21 cellular contexts compared by ENCODE assay signal in genomic region chr21:32073190-32073589, GRCh38.
DNase-seq lines count a peak whose midpoint lies in the region; ATAC-seq, FAIRE-seq and TF ChIP-seq lines count a peak whose summit lies in the region.
"Had no signal": no experiment of that assay in that cellular context is flagged by ENCODE, and none has a peak within 500 bp of the region (broad histone marks: within the 10 kb centered on the region; RNA-seq: fewer than 3 reads in every experiment).

No MANE protein-coding gene starts in this region.

- TF ChIP-seq CTCF in HepG2 (CRISPR knock-in tag; IDR thresholded peaks at IDR 0.05), result no peak
- no peak for TF ChIP-seq CTCF in right lobe of liver (IDR thresholded peaks at IDR 0.05)
- no peak for TF ChIP-seq CTCF in endodermal cell (conservative IDR thresholded peaks at IDR 0.05)
- no peak for TF ChIP-seq CTCF in type B pancreatic cell (conservative IDR thresholded peaks at IDR 0.05)
- no peak for TF ChIP-seq CTCF in mucosa of descending colon (IDR thresholded peaks at IDR 0.05)

- H3K27me3 ChIP-seq in HepG2 (ENCODE audit: control insufficient read depth in 1 of 2, insufficient read depth in 2 of 2, low read length in 2 of 2) (peaks cover 2 to 3% of the 10 kb centered on the region in 2 experiments; a peak in 2 of 5 replicates), right lobe of liver (no peaks in the 10 kb centered on the region), endodermal cell (ENCODE audit: control insufficient read depth, insufficient read depth, low read length, poor library complexity, severe bottlenecking) (no peaks in the 10 kb centered on the region)
- H3K27me3 ChIP-seq: BLaER1 treated with 17β-estradiol and CSF1 and Interleukin-3, amounts not matched to agents 10 nM and 100 nM had no signal

- no peaks in the 10 kb centered on the region for H3K4me1 Mint-ChIP-seq in endodermal cell
- peaks cover 9% of the 10 kb centered on the region for H3K4me1 Mint-ChIP-seq in type B pancreatic cell (ENCODE audit: unreplicated experiment)
- H3K4me1 Mint-ChIP-seq: B cell had no signal

- H3K36me3 ChIP-seq in HepG2 (replicated peaks in 1 of 2; ENCODE audit: control insufficient read depth in 1 of 2, insufficient read depth in 2 of 2, low read length in 2 of 2) (no peaks in the 10 kb centered on the region), right lobe of liver (no peaks in the 10 kb centered on the region), endodermal cell (ENCODE audit: control insufficient read depth, insufficient read depth, low read length) (no peaks in the 10 kb centered on the region), mucosa of descending colon (ENCODE audit: low read depth) (no peaks in the 10 kb centered on the region)
- H3K36me3 ChIP-seq: BLaER1 treated with 17β-estradiol and CSF1 and Interleukin-3, amounts not matched to agents 10 nM and 100 nM had no signal

- in situ Hi-C loops in HepG2 (cut with HindIII; ENCODE audit: extremely low pct_ligation_motif_present, low pct_unique_long_range_greater_than_20kb), result no loop called here

- WGBS in HepG2 (ENCODE audit: low lambda C conversion rate), result 33% methylated on average over 3 of the region's 6 CpGs
- no CpG with 5 or more reads among the region's 6 CpGs for WGBS in right lobe of liver (ENCODE audit: insufficient coverage, low coverage, low lambda C conversion rate, missing lambda C conversion rate)
- WGBS in endodermal cell (ENCODE audit: insufficient coverage in 1 of 2, insufficient read length in 1 of 2), 2 experiments, result 90 to 100% methylated on average over 4 to 6 of the region's 6 CpGs

- CTCF ChIA-PET in HepG2 (lab: Yijun Ruan, JAX; ENCODE audit: low intra/inter-chr PET ratio, low total read pairs), result no interaction called here

- H3K79me2 ChIP-seq in HepG2 (ENCODE audit: insufficient read depth, low read length), result no peaks in the 10 kb centered on the region

- POLR2A ChIA-PET in HepG2 (lab: Yijun Ruan, JAX), result no interaction called here

- TF ChIP-seq RAD21 in HepG2 (CRISPR knock-in tag; IDR thresholded peaks at IDR 0.05), result no peak

- H3K4me3 Mint-ChIP-seq in endodermal cell (no peak overlapping the region), type B pancreatic cell (no peak overlapping the region)
- H3K4me3 Mint-ChIP-seq: B cell; CD4-positive, alpha-beta T cell; CD8-positive, alpha-beta T cell had no signal

- no peak overlapping the region for H3K9ac ChIP-seq in HepG2 (ENCODE audit: insufficient read depth, low read depth, low read length)
- H3K9ac ChIP-seq in endodermal cell (ENCODE audit: extremely low read depth, low read length, poor library complexity, severe bottlenecking), result no peak overlapping the region
- H3K9ac ChIP-seq: BLaER1 treated with 17β-estradiol and CSF1 and Interleukin-3, amounts not matched to agents 10 nM and 100 nM had no signal

- no peaks in the 10 kb centered on the region for H4K20me1 ChIP-seq in HepG2 (ENCODE audit: insufficient read depth, low read length)
- H4K20me1 ChIP-seq: BLaER1 treated with 17β-estradiol and CSF1 and Interleukin-3, amounts not matched to agents 10 nM and 100 nM had no signal

- TF ChIP-seq POLR2A in HepG2 (IDR thresholded peaks at IDR 0.05; ENCODE audit: insufficient read depth in 1 of 2, low read depth in 2 of 2, low read length in 2 of 2), result no peak
- TF ChIP-seq POLR2A in right lobe of liver (IDR thresholded peaks at IDR 0.05), result no peak

- H3K27ac Mint-ChIP-seq in endodermal cell (no peak overlapping the region), type B pancreatic cell (no peak overlapping the region)
- H3K27ac Mint-ChIP-seq: B cell; CD4-positive, alpha-beta T cell; CD8-positive, alpha-beta T cell had no signal

- no peak for DNase-seq in HepG2 (ENCODE audit: low spot score)
- DNase-seq in right lobe of liver, result no peak
- peak; percentile 14 for DNase-seq in endodermal cell
- DNase-seq in type B pancreatic cell (ENCODE audit: extremely low spot score, unreplicated experiment), result peak; percentile 22
- DNase-seq in mucosa of descending colon, result no peak
- no peak for DNase-seq in SKM-1 treated with dmso at 0.1 percent for 144 hours (lab: John Stamatoyannopoulos, UW; ENCODE audit: unreplicated experiment)
- DNase-seq: AML-193; Caco-2; Calu3; CD4-positive, alpha-beta T cell; CD8-positive, alpha-beta T cell; DMS79 treated with DMSO at 0.1 percent for 48 hours; GDM1 had no signal

- H3K9me3 Mint-ChIP-seq in endodermal cell (no peaks in the 10 kb centered on the region), type B pancreatic cell (peaks cover 7% of the 10 kb centered on the region)
- H3K9me3 Mint-ChIP-seq: CD8-positive, alpha-beta T cell had no signal

- no peak overlapping the region for H3K4me2 ChIP-seq in HepG2 (ENCODE audit: low read depth, low read length)
- H3K4me2 ChIP-seq: A549; BLaER1 treated with 17β-estradiol and CSF1 and Interleukin-3, amounts not matched to agents 10 nM and 100 nM had no signal

- no peaks in the 10 kb centered on the region for H3K9me3 ChIP-seq in HepG2 (ENCODE audit: low read length)
- no peaks in the 10 kb centered on the region for H3K9me3 ChIP-seq in right lobe of liver
- no peaks in the 10 kb centered on the region for H3K9me3 ChIP-seq in endodermal cell (ENCODE audit: control insufficient read depth, low read length)
- H3K9me3 ChIP-seq in mucosa of descending colon, result no peaks in the 10 kb centered on the region
- H3K9me3 ChIP-seq: A549; BLaER1 treated with 17β-estradiol and CSF1 and Interleukin-3, amounts not matched to agents 10 nM and 100 nM; Caco-2 had no signal

- H3K27me3 Mint-ChIP-seq in endodermal cell (ENCODE audit: insufficient read depth), result no peaks in the 10 kb centered on the region
- no peaks in the 10 kb centered on the region for H3K27me3 Mint-ChIP-seq in type B pancreatic cell
- H3K27me3 Mint-ChIP-seq: CD4-positive, alpha-beta T cell had no signal

- no peak overlapping the region for H3K27ac ChIP-seq in HepG2 (ENCODE audit: extremely low read length, insufficient read depth, low read length)
- no peak overlapping the region for H3K27ac ChIP-seq in right lobe of liver
- H3K27ac ChIP-seq in endodermal cell (ENCODE audit: low read depth, low read length), result no peak overlapping the region
- H3K27ac ChIP-seq: 22Rv1; A549; BLaER1 treated with 17β-estradiol and CSF1 and Interleukin-3, amounts not matched to agents 10 nM and 100 nM; C4-2B had no signal

- no peaks in the 10 kb centered on the region for H3K36me3 Mint-ChIP-seq in endodermal cell (ENCODE audit: low read depth)
- H3K36me3 Mint-ChIP-seq in type B pancreatic cell, result peaks cover 4% of the 10 kb centered on the region
- H3K36me3 Mint-ChIP-seq: CD8-positive, alpha-beta T cell had no signal

- BruUV-seq in HepG2 (replicated peaks; lab: Mats Ljungman, UMichigan), result no TSS peak

- FAIRE-seq in HepG2 (lab: Jason Lieb, UNC), result no peak
- FAIRE-seq: A549, D721Med, GM12878, GM19239 had no signal

- ATAC-seq in HepG2, result no peak
- no peak for ATAC-seq in right lobe of liver
- no peak for ATAC-seq in mucosa of descending colon
- ATAC-seq: A549; CD8-positive, alpha-beta T cell; GM12878 had no signal

- TF ChIP-seq EP300 in HepG2 (IDR thresholded peaks at IDR 0.05; ENCODE audit: low read depth in 2 of 2, low read length in 2 of 2) (no peak), HepG2 (CRISPR knock-in tag; IDR thresholded peaks at IDR 0.05; ENCODE audit: borderline replicate concordance) (no peak)

- H3K4me1 ChIP-seq in HepG2 (ENCODE audit: insufficient read depth, low read length) (no peaks in the 10 kb centered on the region), right lobe of liver (no peaks in the 10 kb centered on the region), endodermal cell (ENCODE audit: control insufficient read depth, insufficient read depth, low read length) (no peaks in the 10 kb centered on the region), mucosa of descending colon (ENCODE audit: low read depth) (no peaks in the 10 kb centered on the region)
- H3K4me1 ChIP-seq: A549, Caco-2 had no signal

- no peak overlapping the region for H3K4me3 ChIP-seq in HepG2 (replicated peaks in 1 of 3; ENCODE audit: insufficient read depth in 1 of 3, low read depth in 2 of 3, low read length in 3 of 3)
- H3K4me3 ChIP-seq in right lobe of liver, result no peak overlapping the region
- no peak overlapping the region for H3K4me3 ChIP-seq in endodermal cell (ENCODE audit: low read length)
- H3K4me3 ChIP-seq in mucosa of descending colon, result no peak overlapping the region
- H3K4me3 ChIP-seq: A549; BLaER1 treated with 17β-estradiol and CSF1 and Interleukin-3, amounts not matched to agents 10 nM and 100 nM; GM12878 had no signal

- intact Hi-C loops in HepG2 (cut with micrococcal nuclease; ENCODE audit: unreplicated experiment) (no loop called here), right lobe of liver (cut with DNase I) (no loop called here), mucosa of descending colon (cut with DNase I, micrococcal nuclease) (no loop called here)

- no peak overlapping the region for H2AFZ ChIP-seq in HepG2 (ENCODE audit: low read length)

TF ChIP-seq in HepG2, 621 proteins besides CTCF, POLR2A, EP300 and RAD21:
- TF ChIP-seq ZNF768 (CRISPR knock-in tag; IDR thresholded peaks at IDR 0.05), result peak; percentile 62; the same call in 1 of the 2 replicates
- TF ChIP-seq DPF2 (CRISPR knock-in tag; IDR thresholded peaks at IDR 0.05; ENCODE audit: borderline replicate concordance, low read depth), result no peak
TF ChIP-seq in HepG2: peak in this region for 1.

Comparison
In these comparisons a context has a peak if more than half of its experiments do, and no peak if none do; other contexts are left out.
1. DNase-seq: peak in endodermal cell (single experiment) and type B pancreatic cell (single experiment); none in HepG2 (single experiment), right lobe of liver (0 of 3), mucosa of descending colon (0 of 3) and SKM-1 treated with dmso at 0.1 percent for 144 hours (single experiment).